In genomic region chr14:61528591-61529021, GRCh38 we compare ENCODE assay signal across 9 cellular contexts.
DNase-seq lines count a peak whose midpoint lies in the region; ATAC-seq, FAIRE-seq and TF ChIP-seq lines count a peak whose summit lies in the region.
"Had no signal": no experiment of that assay in that cellular context is flagged by ENCODE, and none has a peak within 500 bp of the region (broad histone marks: within the 10 kb centered on the region; RNA-seq: fewer than 3 reads in every experiment).

No MANE protein-coding gene starts in this region.

- no peaks in the 10 kb centered on the region for H3K27me3 ChIP-seq in tibial nerve

- intact Hi-C loops in posterior cingulate gyrus (cut with DNase I): no loop called here

- peak; percentile 49 for DNase-seq in stimulated activated CD4-positive, alpha-beta T cell treated with anti-CD3 and anti-CD28 coated beads, Interleukin-15, amount 100 ng/mL, for 24 hours
- DNase-seq in stimulated activated CD4-positive, alpha-beta T cell treated with anti-CD3 and anti-CD28 coated beads, Interleukin-2, amount 100 ng/mL, for 48 hours: no peak
- peak; percentile 76 for DNase-seq in activated CD8-positive, alpha-beta memory T cell treated with anti-CD3 and anti-CD28 coated beads, Interleukin-2, amount 50 U/mL, for 48 hours
- DNase-seq in foreskin fibroblast (peak; percentile 91 to 92), urothelium cell line (ENCODE audit: low spot score) (peak; percentile 68), posterior cingulate gyrus (no peak), tibial nerve (ENCODE audit: low spot score in 2 of 2) (no peak)
- DNase-seq: DMS153 had no signal

- TF ChIP-seq EP300 in tibial nerve (IDR thresholded peaks at IDR 0.05): no peak

- no peak for TF ChIP-seq POLR2A in tibial nerve (IDR thresholded peaks at IDR 0.05)

- no peaks in the 10 kb centered on the region for H3K36me3 ChIP-seq in tibial nerve

- no peak for ATAC-seq in HG03175 (IDR thresholded peaks at IDR 0.05; ENCODE audit: unreplicated experiment)

- no peak overlapping the region for H3K4me3 ChIP-seq in foreskin fibroblast (ENCODE audit: low read depth in 1 of 2, low read length in 2 of 2)
- no peak overlapping the region for H3K4me3 ChIP-seq in tibial nerve

- 62 to 66% methylated on average over 9 of the region's 9 CpGs for WGBS in tibial nerve, 2 donors

- no peak for FAIRE-seq in urothelium cell line (lab: Jason Lieb, UNC)

- no peaks in the 10 kb centered on the region for H3K9me3 ChIP-seq in tibial nerve

- TF ChIP-seq CTCF in foreskin fibroblast (IDR thresholded peaks at IDR 0.05; ENCODE audit: low read depth, low read length) (no peak), tibial nerve (IDR thresholded peaks at IDR 0.05) (no peak)

- H3K4me1 ChIP-seq in tibial nerve: peaks cover 0 to 19% (median 17%) of the 10 kb centered on the region in 4 donors

- no peak overlapping the region for H3K27ac ChIP-seq in tibial nerve

Comparison
In these comparisons a context has a peak if more than half of its experiments do, and no peak if none do; other contexts are left out.
1. DNase-seq: peak in stimulated activated CD4-positive, alpha-beta T cell treated with anti-CD3 and anti-CD28 coated beads, Interleukin-15, amount 100 ng/mL, for 24 hours (single experiment), activated CD8-positive, alpha-beta memory T cell treated with anti-CD3 and anti-CD28 coated beads, Interleukin-2, amount 50 U/mL, for 48 hours (single experiment), foreskin fibroblast (2 of 2) and urothelium cell line (single experiment); none in stimulated activated CD4-positive, alpha-beta T cell treated with anti-CD3 and anti-CD28 coated beads, Interleukin-2, amount 100 ng/mL, for 48 hours (0 of 2), posterior cingulate gyrus (0 of 10) and tibial nerve (0 of 2).